Comparison of ENCODE assay signal across 25 cellular contexts in the genomic region with DNA sequence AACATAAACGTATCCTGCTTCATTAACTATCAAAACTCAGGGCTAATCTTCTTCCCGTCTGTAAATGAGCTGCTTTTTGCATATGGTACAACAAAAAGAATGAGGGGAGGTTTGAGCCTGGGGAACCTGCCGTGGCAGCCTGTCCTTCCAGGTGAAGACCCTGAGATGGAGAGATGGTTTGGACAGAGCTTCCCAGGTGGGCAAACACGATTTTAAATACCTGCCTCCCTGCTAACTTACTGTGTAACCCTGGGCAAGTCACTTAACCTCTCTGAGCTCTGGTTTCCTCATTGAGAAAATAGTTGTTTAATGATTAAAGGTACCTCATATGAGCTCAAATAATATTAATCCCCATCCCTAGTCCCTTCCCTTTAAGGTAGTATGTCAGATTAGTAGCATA. TPM values are rescaled to one million over a fixed set of nuclear protein-coding genes. Genes with fewer than 3 reads are reported as not detected.
A peak's percentile ranks its signal among the peaks of the same experiment; 100 is the strongest.
DNase-seq lines count a peak whose midpoint lies in the region; ATAC-seq, FAIRE-seq and TF ChIP-seq lines count a peak whose summit lies in the region.
"Had no signal": no experiment of that assay in that cellular context is flagged by ENCODE, and none has a peak within 500 bp of the region (broad histone marks: within the 10 kb centered on the region; RNA-seq: fewer than 3 reads in every experiment).

No MANE protein-coding gene starts in this region.

- no peak overlapping the region for H3K27ac Mint-ChIP-seq in stimulated activated naive CD8-positive, alpha-beta T cell treated with anti-CD3 and anti-CD28 coated beads, Interleukin-15, amount 100 ng/mL, for 72 hours
- H3K27ac Mint-ChIP-seq: CD4-positive, alpha-beta T cell had no signal

- H3K9me3 Mint-ChIP-seq in stimulated activated naive CD8-positive, alpha-beta T cell treated with anti-CD3 and anti-CD28 coated beads, Interleukin-15, amount 100 ng/mL, for 72 hours, result no peaks in the 10 kb centered on the region
- H3K9me3 Mint-ChIP-seq: CD4-positive, alpha-beta T cell had no signal

- TF ChIP-seq CTCF in HepG2 (CRISPR knock-in tag; IDR thresholded peaks at IDR 0.05) (no peak), right lobe of liver (IDR thresholded peaks at IDR 0.05) (no peak), OCI-LY3 (IDR thresholded peaks at IDR 0.05; ENCODE audit: low read depth, low read length) (no peak), left lung (IDR thresholded peaks at IDR 0.05) (no peak)

- TF ChIP-seq EP300 in HepG2 (IDR thresholded peaks at IDR 0.05; ENCODE audit: low read depth in 2 of 2, low read length in 2 of 2), result no peak
- TF ChIP-seq EP300 in HepG2 (CRISPR knock-in tag; IDR thresholded peaks at IDR 0.05; ENCODE audit: borderline replicate concordance), result no peak

- H3K79me2 ChIP-seq in HepG2 (ENCODE audit: insufficient read depth, low read length), result no peaks in the 10 kb centered on the region
- no peaks in the 10 kb centered on the region for H3K79me2 ChIP-seq in OCI-LY3 (ENCODE audit: low read length)

- no peak for TF ChIP-seq RAD21 in HepG2 (CRISPR knock-in tag; IDR thresholded peaks at IDR 0.05)

- no peak overlapping the region for H3K4me3 Mint-ChIP-seq in stimulated activated naive CD8-positive, alpha-beta T cell treated with anti-CD3 and anti-CD28 coated beads, Interleukin-15, amount 100 ng/mL, for 72 hours
- H3K4me3 Mint-ChIP-seq: CD4-positive, alpha-beta T cell had no signal

- H4K20me1 ChIP-seq in HepG2 (ENCODE audit: insufficient read depth, low read length) (no peaks in the 10 kb centered on the region), OCI-LY3 (ENCODE audit: insufficient read depth, low read length) (no peaks in the 10 kb centered on the region)

- peaks cover 45% of the 10 kb centered on the region for H3K27me3 Mint-ChIP-seq in stimulated activated naive CD8-positive, alpha-beta T cell treated with anti-CD3 and anti-CD28 coated beads, Interleukin-15, amount 100 ng/mL, for 72 hours

- no peak for FAIRE-seq in HepG2 (lab: Jason Lieb, UNC)
- FAIRE-seq: GM12891, RCC 7860 had no signal

- POLR2A ChIA-PET in HepG2 (lab: Yijun Ruan, JAX), result interaction anchor here (1.4 kb wide), 1 partner anchor 145 kb away, joined by 3 read pairs; a partner anchor contains a TSS

- H3K9ac ChIP-seq in HepG2 (ENCODE audit: insufficient read depth, low read depth, low read length) (no peak overlapping the region), OCI-LY3 (ENCODE audit: low read length) (no peak overlapping the region)
- H3K9ac ChIP-seq: BLaER1 had no signal

- H3K4me1 ChIP-seq in HepG2 (ENCODE audit: insufficient read depth, low read length), result no peaks in the 10 kb centered on the region
- no peaks in the 10 kb centered on the region for H3K4me1 ChIP-seq in right lobe of liver
- peaks cover 27% of the 10 kb centered on the region for H3K4me1 ChIP-seq in OCI-LY3 (ENCODE audit: low read length)
- H3K4me1 ChIP-seq in left lung, result peaks cover 0 to 14% of the 10 kb centered on the region in 2 donors

- H3K27me3 ChIP-seq in HepG2 (ENCODE audit: control insufficient read depth in 1 of 2, insufficient read depth in 2 of 2, low read length in 2 of 2), result peaks cover 2 to 86% of the 10 kb centered on the region in 2 experiments; a peak in 4 of 5 replicates
- peaks cover 19 to 30% of the 10 kb centered on the region in 2 donors for H3K27me3 ChIP-seq in right lobe of liver
- H3K27me3 ChIP-seq in OCI-LY3 (ENCODE audit: low read depth, low read length), result peaks cover 15% of the 10 kb centered on the region
- peaks cover 78 to 100% of the 10 kb centered on the region in 2 donors for H3K27me3 ChIP-seq in left lung

- no TSS peak for BruUV-seq in HepG2 (replicated peaks; lab: Mats Ljungman, UMichigan)

- H3K4me3 ChIP-seq in HepG2 (replicated peaks in 1 of 3; ENCODE audit: insufficient read depth in 1 of 3, low read depth in 2 of 3, low read length in 3 of 3) (no peak overlapping the region), right lobe of liver (no peak overlapping the region), OCI-LY3 (ENCODE audit: low read length) (no peak overlapping the region), left lung (no peak overlapping the region)
- H3K4me3 ChIP-seq: BLaER1, SJCRH30 had no signal

- intact Hi-C loops in HepG2 (cut with micrococcal nuclease; ENCODE audit: unreplicated experiment) (no loop called here), right lobe of liver (cut with DNase I) (no loop called here), left lung (cut with DNase I) (no loop called here)

- H3K4me2 ChIP-seq in HepG2 (ENCODE audit: low read depth, low read length), result no peak overlapping the region
- H3K4me2 ChIP-seq in OCI-LY3 (ENCODE audit: low read length), result peak overlapping the region; percentile 10; the same call in 1 of the 2 replicates
- H3K4me2 ChIP-seq: BLaER1 had no signal

- H3K9me3 ChIP-seq in HepG2 (ENCODE audit: low read length) (no peaks in the 10 kb centered on the region), right lobe of liver (no peaks in the 10 kb centered on the region), OCI-LY3 (ENCODE audit: insufficient read depth, low read length) (no peaks in the 10 kb centered on the region), left lung (no peaks in the 10 kb centered on the region)
- H3K9me3 ChIP-seq: BLaER1, SJCRH30 had no signal

- in situ Hi-C loops in HepG2 (cut with HindIII; ENCODE audit: extremely low pct_ligation_motif_present, low pct_unique_long_range_greater_than_20kb), result no loop called here

- H3K36me3 ChIP-seq in HepG2 (replicated peaks in 1 of 2; ENCODE audit: control insufficient read depth in 1 of 2, insufficient read depth in 2 of 2, low read length in 2 of 2), result no peaks in the 10 kb centered on the region
- H3K36me3 ChIP-seq in right lobe of liver, result no peaks in the 10 kb centered on the region
- no peaks in the 10 kb centered on the region for H3K36me3 ChIP-seq in OCI-LY3 (replicated peaks; ENCODE audit: low read depth, low read length)
- no peaks in the 10 kb centered on the region for H3K36me3 ChIP-seq in left lung
- H3K36me3 ChIP-seq: BLaER1, SJCRH30 had no signal

- no peak for ATAC-seq in HepG2
- ATAC-seq in right lobe of liver, result no peak
- no peak for ATAC-seq in stimulated activated naive CD8-positive, alpha-beta T cell treated with anti-CD3 and anti-CD28 coated beads, Interleukin-15, amount 100 ng/mL, for 72 hours
- no peak for ATAC-seq in left lung
- ATAC-seq: HCT116 had no signal

- H3K27ac ChIP-seq in HepG2 (ENCODE audit: extremely low read length, insufficient read depth, low read length) (no peak overlapping the region), right lobe of liver (no peak overlapping the region), OCI-LY3 (ENCODE audit: low read length) (no peak overlapping the region), left lung (no peak overlapping the region)
- H3K27ac ChIP-seq: BLaER1, SJCRH30 had no signal

- peaks cover 21% of the 10 kb centered on the region for H3K4me1 Mint-ChIP-seq in stimulated activated naive CD8-positive, alpha-beta T cell treated with anti-CD3 and anti-CD28 coated beads, Interleukin-15, amount 100 ng/mL, for 72 hours

- TF ChIP-seq POLR2A in HepG2 (IDR thresholded peaks at IDR 0.05; ENCODE audit: insufficient read depth in 1 of 2, low read depth in 2 of 2, low read length in 2 of 2) (no peak), right lobe of liver (IDR thresholded peaks at IDR 0.05) (no peak)

- no peak overlapping the region for H2AFZ ChIP-seq in HepG2 (ENCODE audit: low read length)
- no peak overlapping the region for H2AFZ ChIP-seq in OCI-LY3 (ENCODE audit: low read depth, low read length)

- CTCF ChIA-PET in HepG2 (lab: Yijun Ruan, JAX; ENCODE audit: low intra/inter-chr PET ratio, low total read pairs), result no interaction called here

- 41% methylated on average over 4 of the region's 4 CpGs for WGBS in HepG2 (ENCODE audit: low lambda C conversion rate)
- 21% methylated on average over 4 of the region's 4 CpGs for WGBS in right lobe of liver (ENCODE audit: insufficient coverage, low coverage, low lambda C conversion rate, missing lambda C conversion rate)

- DNase-seq in HepG2 (ENCODE audit: low spot score) (no peak), right lobe of liver (no peak), iPS-NIHi11 (ENCODE audit: low spot score) (peak; percentile 3), NCI-H774 (lab: John Stamatoyannopoulos, UW) (no peak), left lung (no peak)
- DNase-seq in stimulated activated naive CD8-positive, alpha-beta T cell treated with anti-CD3 and anti-CD28 coated beads, Interleukin-15, amount 100 ng/mL, for 72 hours, result no peak
- DNase-seq: ACHN; CD4-positive, alpha-beta T cell; DMS153; IMR-90; NCI-H1105; NCI-H146; NCI-H2029; NCI-H226; NCI-H510A treated with DMSO at 0.1 percent for 48 hours; NCI-H82; OCI-M1; SJCRH30 had no signal

RNA-seq across cellular contexts. Expression of a gene that starts 9.0 kb away (rescaled TPM):
- total RNA-seq in HepG2 (2016; rRNA removed; fragmentation: Illumina TruSeq; extraction: Trizol), result 3.9 and 4.9 TPM in 2 replicates
- 1.4 and 3.6 TPM in 2 replicates for total RNA-seq in HepG2 (2016; cell fraction: cytosol; rRNA removed; fragmentation: Illumina TruSeq; extraction: Trizol; ENCODE audit: low read depth)
- 3.5 and 4.5 TPM in 2 replicates for total RNA-seq in HepG2 (2016; cell fraction: insoluble cytoplasmic fraction; rRNA removed; fragmentation: Illumina TruSeq; extraction: Trizol)
- 3.1 and 4.4 TPM in 2 replicates for total RNA-seq in HepG2 (2016; cell fraction: membrane; rRNA removed; fragmentation: Illumina TruSeq; extraction: Trizol)
- total RNA-seq in HepG2 (2016; cell fraction: nucleus; rRNA removed; fragmentation: Illumina TruSeq; extraction: Trizol), result 2.2 and 2.3 TPM in 2 replicates
- polyA plus RNA-seq in HepG2 (2011; rRNA removed), result 0.62 and 0.63 TPM in 2 replicates
- 0.30 and 0.45 TPM in 2 replicates for polyA plus RNA-seq in HepG2 (2011; cell fraction: cytosol; rRNA removed)
- 1.3 and 2.0 TPM in 2 replicates for polyA plus RNA-seq in HepG2 (2011; cell fraction: nucleus; rRNA removed)
- polyA plus RNA-seq in HepG2 (2012), result 0.61 and 0.76 TPM in 2 replicates
- polyA plus RNA-seq in HepG2 (2016; cell fraction: cytosol; fragmentation: Illumina TruSeq; extraction: Trizol; ENCODE audit: low read depth), result 1.7 and 2.7 TPM in 2 replicates
- 4.2 and 5.5 TPM in 2 replicates for polyA plus RNA-seq in HepG2 (2016; cell fraction: insoluble cytoplasmic fraction; fragmentation: Illumina TruSeq; extraction: Trizol; ENCODE audit: low read depth)
- 4.4 and 4.5 TPM in 2 replicates for polyA plus RNA-seq in HepG2 (2016; cell fraction: membrane; fragmentation: Illumina TruSeq; extraction: Trizol; ENCODE audit: low read depth)
- polyA plus RNA-seq in HepG2 (2016; cell fraction: nucleus; fragmentation: Illumina TruSeq; extraction: Trizol; ENCODE audit: insufficient read depth, low read depth), result 6.4 and 7.2 TPM in 2 replicates
- polyA minus RNA-seq in HepG2 (2011; rRNA and poly(A)+ RNA removed; ENCODE audit: low replicate concordance), result 0.58 TPM in 1 of 2 replicates, not detected in the other
- 0.79 TPM in 1 of 2 replicates, not detected in the other for polyA minus RNA-seq in HepG2 (2011; cell fraction: cytosol; rRNA and poly(A)+ RNA removed)
- polyA minus RNA-seq in HepG2 (2011; cell fraction: nucleus; rRNA and poly(A)+ RNA removed), result 0.64 and 0.87 TPM in 2 replicates
- total RNA-seq in right lobe of liver, result under 1 TPM in 3 of 6 experiments, not detected in 3; 0.25 to 0.49 (median 0.29) TPM
- not detected for total RNA-seq in left lung
- total RNA-seq: CD4-positive, alpha-beta T cell; G401; HT1080; IMR-90; SJCRH30 had no signal
- polyA plus RNA-seq: IMR-90 had no signal

RNA-seq across cellular contexts. Expression of a gene that starts 39.2 kb away (rescaled TPM):
- total RNA-seq in HepG2 (2016; rRNA removed; fragmentation: Illumina TruSeq; extraction: Trizol), result 85.0 and 96.0 TPM in 2 replicates
- 38.7 and 40.4 TPM in 2 replicates for total RNA-seq in HepG2 (2016; cell fraction: cytosol; rRNA removed; fragmentation: Illumina TruSeq; extraction: Trizol; ENCODE audit: low read depth)
- 80.0 and 95.9 TPM in 2 replicates for total RNA-seq in HepG2 (2016; cell fraction: insoluble cytoplasmic fraction; rRNA removed; fragmentation: Illumina TruSeq; extraction: Trizol)
- total RNA-seq in HepG2 (2016; cell fraction: membrane; rRNA removed; fragmentation: Illumina TruSeq; extraction: Trizol), result 62.4 and 65.7 TPM in 2 replicates
- 45.5 and 49.4 TPM in 2 replicates for total RNA-seq in HepG2 (2016; cell fraction: nucleus; rRNA removed; fragmentation: Illumina TruSeq; extraction: Trizol)
- 32.4 and 34.0 TPM in 2 replicates for polyA plus RNA-seq in HepG2 (2011; rRNA removed)
- 36.8 and 38.2 TPM in 2 replicates for polyA plus RNA-seq in HepG2 (2011; cell fraction: cytosol; rRNA removed)
- 13.3 and 15.7 TPM in 2 replicates for polyA plus RNA-seq in HepG2 (2011; cell fraction: nucleus; rRNA removed)
- polyA plus RNA-seq in HepG2 (2012), result 30.9 and 32.8 TPM in 2 replicates
- 35.7 and 40.5 TPM in 2 replicates for polyA plus RNA-seq in HepG2 (2016; cell fraction: cytosol; fragmentation: Illumina TruSeq; extraction: Trizol; ENCODE audit: low read depth)
- 74.6 and 78.4 TPM in 2 replicates for polyA plus RNA-seq in HepG2 (2016; cell fraction: insoluble cytoplasmic fraction; fragmentation: Illumina TruSeq; extraction: Trizol; ENCODE audit: low read depth)
- polyA plus RNA-seq in HepG2 (2016; cell fraction: membrane; fragmentation: Illumina TruSeq; extraction: Trizol; ENCODE audit: low read depth), result 47.2 and 51.0 TPM in 2 replicates
- 75.3 and 78.1 TPM in 2 replicates for polyA plus RNA-seq in HepG2 (2016; cell fraction: nucleus; fragmentation: Illumina TruSeq; extraction: Trizol; ENCODE audit: insufficient read depth, low read depth)
- polyA minus RNA-seq in HepG2 (2011; rRNA and poly(A)+ RNA removed; ENCODE audit: low replicate concordance), result 28.6 and 36.6 TPM in 2 replicates
- 12.9 and 13.5 TPM in 2 replicates for polyA minus RNA-seq in HepG2 (2011; cell fraction: cytosol; rRNA and poly(A)+ RNA removed)
- 5.4 and 8.7 TPM in 2 replicates for polyA minus RNA-seq in HepG2 (2011; cell fraction: nucleus; rRNA and poly(A)+ RNA removed)
- 10 to 100 TPM; 48.6 to 90.2 (median 68.5) TPM for total RNA-seq in right lobe of liver
- total RNA-seq in left lung, result 10 to 100 TPM; 38.1 to 41.9 TPM
- total RNA-seq: CD4-positive, alpha-beta T cell had no signal
